Comparison of ENCODE assay signal across 11 cellular contexts in the genomic region with DNA sequence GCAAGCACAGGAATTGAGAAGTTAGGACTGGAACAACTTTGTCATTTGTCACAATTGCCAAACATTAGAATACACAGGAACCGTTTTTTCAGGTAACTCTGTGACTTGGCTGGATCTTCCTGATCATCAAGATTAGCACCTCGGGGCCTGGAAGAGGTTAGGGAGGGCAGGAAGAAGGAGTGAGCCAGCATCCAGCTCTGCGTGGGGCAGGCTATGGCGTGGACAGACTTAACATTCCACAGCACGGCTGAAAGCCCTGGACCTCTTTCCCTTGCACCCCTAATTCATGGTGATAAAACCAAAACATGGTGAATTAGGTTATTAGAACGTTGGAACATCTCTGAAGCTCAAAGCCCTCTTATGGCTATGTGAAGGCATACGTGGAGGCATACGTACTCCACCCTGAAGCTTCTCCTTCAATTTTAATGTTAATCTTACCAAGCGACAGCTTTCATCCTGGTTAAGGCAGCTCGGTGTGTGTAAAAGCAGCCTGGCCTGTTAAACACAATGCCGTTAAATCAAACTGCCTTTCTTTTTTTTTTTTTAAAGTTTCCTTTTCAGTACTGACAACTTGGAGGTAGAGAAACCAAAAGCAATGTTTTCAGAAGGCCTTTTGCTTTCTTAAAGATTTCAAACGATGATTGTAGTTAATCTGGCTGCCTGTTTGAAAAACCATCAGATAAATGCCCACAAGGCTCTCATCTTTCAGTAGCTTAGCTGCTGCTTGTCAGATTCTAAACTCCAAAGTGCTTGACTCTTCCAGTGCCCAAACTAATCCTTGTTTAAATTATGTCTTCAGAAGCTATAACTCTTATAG. TPM values are rescaled to one million over a fixed set of nuclear protein-coding genes. Genes with fewer than 3 reads are reported as not detected.
A peak's percentile ranks its signal among the peaks of the same experiment; 100 is the strongest.
DNase-seq lines count a peak whose midpoint lies in the region.
"Had no signal": no experiment of that assay in that cellular context is flagged by ENCODE, and none has a peak within 500 bp of the region (broad histone marks: within the 10 kb centered on the region; RNA-seq: fewer than 3 reads in every experiment).

No MANE protein-coding gene starts in this region.

- H3K9ac ChIP-seq in stomach smooth muscle (ENCODE audit: low read length in 2 of 2) = peak overlapping the region; percentile 39 to 65

- no peaks in the 10 kb centered on the region for H3K27me3 Mint-ChIP-seq in activated CD4-positive, alpha-beta memory T cell treated with anti-CD3 and anti-CD28 coated beads, Interleukin-2, amount 10 ng/mL, durations not matched to agents 7 days and 5 days
- peaks cover 2 to 17% (median 4%) of the 10 kb centered on the region in 3 donors for H3K27me3 Mint-ChIP-seq in immature natural killer cell (ENCODE audit: low read depth in 3 of 3)

- CTCF ChIA-PET in activated CD4-positive, alpha-beta memory T cell treated with anti-CD3 and anti-CD28 coated beads, Interleukin-2, amount 10 ng/mL, durations not matched to agents 7 days and 5 days (lab: Charles Lee) = interaction anchor here (0.6 to 4.9 kb wide), 12 partner anchors 32 to 331 kb away, joined by 3 to 42 read pairs (median 4); partner anchors contain the start of gene RGS10

- in situ Hi-C loops in KBM-7 (cut with MboI; ENCODE audit: low pct_unique_long_range_greater_than_20kb, low sequenced_read_pairs) = loop anchor here (25.0 kb wide), 1 partner anchor 200 kb away; no protein-coding TSS in a partner anchor

- peaks cover 65% of the 10 kb centered on the region for H3K4me1 Mint-ChIP-seq in activated CD4-positive, alpha-beta memory T cell treated with anti-CD3 and anti-CD28 coated beads, Interleukin-2, amount 10 ng/mL, durations not matched to agents 7 days and 5 days
- peaks cover 60 to 61% of the 10 kb centered on the region in 2 donors for H3K4me1 Mint-ChIP-seq in immature natural killer cell

- H3K4me1 ChIP-seq in stomach smooth muscle (ENCODE audit: control insufficient read depth, insufficient read depth, low read length) = peaks cover 37% of the 10 kb centered on the region

- no peaks in the 10 kb centered on the region for H3K27me3 ChIP-seq in stomach smooth muscle (ENCODE audit: control insufficient read depth in 1 of 2, insufficient read depth in 2 of 2, low read length in 2 of 2)
- H3K27me3 ChIP-seq: pancreas had no signal

- peak overlapping the region; percentile 37 for H3K27ac ChIP-seq in stomach smooth muscle (ENCODE audit: low read length)
- H3K27ac ChIP-seq: 22Rv1 had no signal

- H3K36me3 Mint-ChIP-seq in activated CD4-positive, alpha-beta memory T cell treated with anti-CD3 and anti-CD28 coated beads, Interleukin-2, amount 10 ng/mL, durations not matched to agents 7 days and 5 days (ENCODE audit: low read depth) = no peaks in the 10 kb centered on the region
- no peaks in the 10 kb centered on the region for H3K36me3 Mint-ChIP-seq in immature natural killer cell

- no peaks in the 10 kb centered on the region for H3K9me3 Mint-ChIP-seq in activated CD4-positive, alpha-beta memory T cell treated with anti-CD3 and anti-CD28 coated beads, Interleukin-2, amount 10 ng/mL, durations not matched to agents 7 days and 5 days
- no peaks in the 10 kb centered on the region for H3K9me3 Mint-ChIP-seq in immature natural killer cell

- DNase-seq in DMS 273 (lab: John Stamatoyannopoulos, UW; ENCODE audit: unreplicated experiment) (peak; percentile 32), DMS 273 treated with DMSO at 0.1 percent for 48 hours (lab: John Stamatoyannopoulos, UW) (no peak), immature natural killer cell (peak; percentile 35 to 53 (median 41)), epidermal melanocyte (ENCODE audit: insufficient read length, low spot score) (no peak), KBM-7 (no peak)
- DNase-seq in activated CD4-positive, alpha-beta memory T cell treated with anti-CD3 and anti-CD28 coated beads, Interleukin-2, amount 10 ng/mL, durations not matched to agents 7 days and 5 days = no peak
- no peak for DNase-seq in stimulated activated CD4-positive, alpha-beta T cell treated with anti-CD3 and anti-CD28 coated beads, Interleukin-2, amount 100 ng/mL, for 24 hours
- DNase-seq: pancreas, SHP77 treated with DMSO at 0.1 percent for 48 hours had no signal

- H3K4me3 Mint-ChIP-seq in activated CD4-positive, alpha-beta memory T cell treated with anti-CD3 and anti-CD28 coated beads, Interleukin-2, amount 10 ng/mL, durations not matched to agents 7 days and 5 days = peak overlapping the region; percentile 59
- H3K4me3 Mint-ChIP-seq in immature natural killer cell = peak overlapping the region; percentile 58 to 85 (median 75)

- H3K36me3 ChIP-seq in stomach smooth muscle (ENCODE audit: control insufficient read depth in 2 of 2, insufficient read depth in 2 of 2, low read length in 2 of 2) = no peaks in the 10 kb centered on the region
- H3K36me3 ChIP-seq: pancreas had no signal

- peak overlapping the region; percentile 89 for H3K27ac Mint-ChIP-seq in activated CD4-positive, alpha-beta memory T cell treated with anti-CD3 and anti-CD28 coated beads, Interleukin-2, amount 10 ng/mL, durations not matched to agents 7 days and 5 days
- H3K27ac Mint-ChIP-seq in immature natural killer cell = peak overlapping the region; percentile 89 to 97 (median 93)

- H3K9me3 ChIP-seq in stomach smooth muscle (ENCODE audit: control insufficient read depth in 2 of 2, low read length in 2 of 2) = no peaks in the 10 kb centered on the region
- H3K9me3 ChIP-seq: pancreas had no signal

- peak overlapping the region; percentile 34 to 50 for H3K4me3 ChIP-seq in stomach smooth muscle (ENCODE audit: low read length in 2 of 2)
- H3K4me3 ChIP-seq: pancreas had no signal

- POLR2A ChIA-PET in activated CD4-positive, alpha-beta memory T cell treated with anti-CD3 and anti-CD28 coated beads, Interleukin-2, amount 10 ng/mL, durations not matched to agents 7 days and 5 days (lab: Charles Lee) = interaction anchor here (0.6 to 7.1 kb wide), 8 partner anchors 10 to 306 kb away, joined by 3 to 100 read pairs (median 3); partner anchors contain the start of gene EIF3A

RNA-seq across cellular contexts. Expression of gene GRK5, which starts 4.5 kb away (rescaled TPM):
- total RNA-seq in activated CD4-positive, alpha-beta memory T cell treated with anti-CD3 and anti-CD28 coated beads, Interleukin-2, amount 10 ng/mL, durations not matched to agents 7 days and 5 days = 10 to 100 TPM; 29.8 to 30.6 TPM
- 10 to 100 TPM in 1 of 3 donors, 1 to 10 TPM in 2; 2.1 to 12.4 (median 3.3) TPM for polyA plus RNA-seq in immature natural killer cell

RNA-seq across cellular contexts. Expression of gene PRDX3, which starts 33.2 kb away (rescaled TPM):
- total RNA-seq in activated CD4-positive, alpha-beta memory T cell treated with anti-CD3 and anti-CD28 coated beads, Interleukin-2, amount 10 ng/mL, durations not matched to agents 7 days and 5 days = 100 to 1,000 TPM; 115 to 117 TPM
- polyA plus RNA-seq in immature natural killer cell = 10 to 100 TPM; 61.6 to 99.8 (median 76.5) TPM

RNA-seq across cellular contexts. Expression of gene SFXN4, which starts 46.3 kb away (rescaled TPM):
- 10 to 100 TPM; 19.6 to 22.6 TPM for total RNA-seq in activated CD4-positive, alpha-beta memory T cell treated with anti-CD3 and anti-CD28 coated beads, Interleukin-2, amount 10 ng/mL, durations not matched to agents 7 days and 5 days
- 10 to 100 TPM; 11.6 to 15.7 (median 12.6) TPM for polyA plus RNA-seq in immature natural killer cell

Comparison
In these comparisons a context has a peak if more than half of its experiments do, and no peak if none do; other contexts are left out.
1. DNase-seq: peak in DMS 273 (single experiment) and immature natural killer cell (3 of 3); none in DMS 273 treated with DMSO at 0.1 percent for 48 hours (single experiment), activated CD4-positive, alpha-beta memory T cell treated with anti-CD3 and anti-CD28 coated beads, Interleukin-2, amount 10 ng/mL, durations not matched to agents 7 days and 5 days (single experiment), epidermal melanocyte (single experiment), KBM-7 (single experiment) and stimulated activated CD4-positive, alpha-beta T cell treated with anti-CD3 and anti-CD28 coated beads, Interleukin-2, amount 100 ng/mL, for 24 hours (0 of 2).